8 cellular contexts compared by ENCODE assay signal in the genomic region with DNA sequence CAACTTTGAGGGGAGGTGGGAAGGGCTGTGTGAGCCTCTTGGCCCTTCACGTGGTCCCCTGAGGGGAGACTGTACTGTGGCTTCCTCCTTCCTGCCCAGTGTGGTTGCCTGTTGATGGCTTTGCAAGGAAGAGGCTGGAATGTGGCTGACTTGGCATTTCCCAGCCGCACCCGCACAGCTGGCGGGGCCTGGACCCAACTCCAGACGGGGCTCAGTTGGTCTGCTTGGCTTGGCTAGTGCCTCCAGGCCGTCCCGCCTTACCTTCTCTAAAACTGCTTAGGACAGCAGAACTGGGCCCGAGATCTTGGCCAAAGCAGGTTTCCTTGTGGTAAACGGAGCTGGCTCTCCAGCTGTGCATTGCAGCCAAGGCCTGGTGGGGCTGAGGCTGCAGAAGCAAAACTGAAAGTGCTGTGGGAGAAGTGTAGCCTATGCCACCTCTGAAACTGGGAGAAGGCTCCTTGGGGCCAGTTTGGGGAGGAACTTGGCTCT.
A peak's percentile ranks its signal among the peaks of the same experiment; 100 is the strongest.
DNase-seq lines count a peak whose midpoint lies in the region; ATAC-seq and TF ChIP-seq lines count a peak whose summit lies in the region.

No MANE protein-coding gene starts in this region.

- H3K27ac ChIP-seq in CD8-positive, alpha-beta T cell (ENCODE audit: low read depth, low read length) = no peak overlapping the region
- peak overlapping the region in 1 of 2 donors; percentile 72 for H3K27ac ChIP-seq in coronary artery

- no peaks in the 10 kb centered on the region for H3K9me3 Mint-ChIP-seq in CD8-positive, alpha-beta T cell
- no peaks in the 10 kb centered on the region for H3K9me3 Mint-ChIP-seq in natural killer cell treated with Interleukin-12 subunit alpha and Interleukin-12 subunit beta and Interleukin-15 and Interleukin-18, amount 100 ng/mL, for 72 hours

- no peaks in the 10 kb centered on the region for H3K36me3 ChIP-seq in CD8-positive, alpha-beta T cell (ENCODE audit: insufficient read depth, low read length)

- CTCF ChIA-PET in CD8-positive, alpha-beta T cell (lab: Charles Lee) = no interaction called here
- CTCF ChIA-PET in HEK293T (lab: Yijun Ruan, JAX) = interaction anchor here (1.1 to 1.3 kb wide), 2 partner anchors 19 to 141 kb away, joined by 3 read pairs; no protein-coding TSS in a partner anchor

- H3K4me1 ChIP-seq in CD8-positive, alpha-beta T cell (ENCODE audit: insufficient read depth, low read length) = no peaks in the 10 kb centered on the region

- H3K4me3 ChIP-seq in CD8-positive, alpha-beta T cell (ENCODE audit: low read depth, low read length) = no peak overlapping the region
- H3K4me3 ChIP-seq in coronary artery = peak overlapping the region; percentile 68

- H3K9me3 ChIP-seq in CD8-positive, alpha-beta T cell (ENCODE audit: low read length) = no peaks in the 10 kb centered on the region

- no peaks in the 10 kb centered on the region for H3K36me3 Mint-ChIP-seq in CD8-positive, alpha-beta T cell
- no peaks in the 10 kb centered on the region for H3K36me3 Mint-ChIP-seq in natural killer cell treated with Interleukin-12 subunit alpha and Interleukin-12 subunit beta and Interleukin-15 and Interleukin-18, amount 100 ng/mL, for 72 hours

- H3K4me3 Mint-ChIP-seq in CD8-positive, alpha-beta T cell = peak overlapping the region; percentile 5
- no peak overlapping the region for H3K4me3 Mint-ChIP-seq in natural killer cell treated with Interleukin-12 subunit alpha and Interleukin-12 subunit beta and Interleukin-15 and Interleukin-18, amount 100 ng/mL, for 72 hours

- no peak for ATAC-seq in CD8-positive, alpha-beta T cell
- ATAC-seq in HG03025 (IDR thresholded peaks at IDR 0.05; ENCODE audit: low FRiP score, unreplicated experiment) = peak; percentile 55
- ATAC-seq in natural killer cell treated with Interleukin-12 subunit alpha and Interleukin-12 subunit beta and Interleukin-15 and Interleukin-18, amount 100 ng/mL, for 72 hours = peak; percentile 31 to 57

- H3K4me1 Mint-ChIP-seq in CD8-positive, alpha-beta T cell (ENCODE audit: low read depth) = peaks cover 6% of the 10 kb centered on the region
- peaks cover 11 to 15% of the 10 kb centered on the region in 2 donors for H3K4me1 Mint-ChIP-seq in natural killer cell treated with Interleukin-12 subunit alpha and Interleukin-12 subunit beta and Interleukin-15 and Interleukin-18, amount 100 ng/mL, for 72 hours (ENCODE audit: low read depth in 2 of 2)

- TF ChIP-seq CTCF in CD8-positive, alpha-beta T cell (IDR thresholded peaks at IDR 0.05) = no peak
- TF ChIP-seq CTCF in coronary artery (IDR thresholded peaks at IDR 0.05) = no peak

- POLR2A ChIA-PET in CD8-positive, alpha-beta T cell (lab: Charles Lee) = no interaction called here
- POLR2A ChIA-PET in HEK293T (lab: Yijun Ruan, JAX) = interaction anchor here (1.0 to 11.7 kb wide), 2 partner anchors 10 to 139 kb away, joined by 3 to 97 read pairs; partner anchors contain the start of gene SMOC1

- no peaks in the 10 kb centered on the region for H3K27me3 ChIP-seq in CD8-positive, alpha-beta T cell (ENCODE audit: insufficient read depth, low read length)

- H3K27me3 Mint-ChIP-seq in CD8-positive, alpha-beta T cell (ENCODE audit: low read depth) = peaks cover 18% of the 10 kb centered on the region
- H3K27me3 Mint-ChIP-seq in natural killer cell treated with Interleukin-12 subunit alpha and Interleukin-12 subunit beta and Interleukin-15 and Interleukin-18, amount 100 ng/mL, for 72 hours = peaks cover 6 to 20% of the 10 kb centered on the region in 2 donors

- H3K27ac Mint-ChIP-seq in CD8-positive, alpha-beta T cell = no peak overlapping the region
- H3K27ac Mint-ChIP-seq in natural killer cell treated with Interleukin-12 subunit alpha and Interleukin-12 subunit beta and Interleukin-15 and Interleukin-18, amount 100 ng/mL, for 72 hours = no peak overlapping the region

- no peak for DNase-seq in CD8-positive, alpha-beta T cell
- DNase-seq in coronary artery (ENCODE audit: low spot score) = no peak
- no peak for DNase-seq in natural killer cell treated with Interleukin-12 subunit alpha and Interleukin-12 subunit beta and Interleukin-15 and Interleukin-18, amount 100 ng/mL, for 72 hours (ENCODE audit: low spot score)
- DNase-seq in GF-D8 (lab: John Stamatoyannopoulos, UW) = no peak
- no peak for DNase-seq in HEK293T (ENCODE audit: extremely low spot score)
- DNase-seq in NCI-H510A treated with DMSO at 0.1 percent for 48 hours (lab: John Stamatoyannopoulos, UW) = no peak
- DNase-seq in activated T-cell treated with anti-CD3 and anti-CD28 coated beads, Interleukin-2, amount 50 U/mL, for 48 hours = no peak

- intact Hi-C loops in CD8-positive, alpha-beta T cell (cut with DNase I, micrococcal nuclease) = no loop called here

TF ChIP-seq in HEK293T, 16 proteins besides CTCF, POLR2A, EP300 and RAD21:
- TF ChIP-seq SUZ12 (IDR thresholded peaks at IDR 0.05) (no peak), FOXK2 (IDR thresholded peaks at IDR 0.05) (no peak), BHLHE40 (IDR thresholded peaks at IDR 0.05; ENCODE audit: borderline replicate concordance) (no peak), TARDBP (IDR thresholded peaks at IDR 0.05) (no peak), NFRKB (IDR thresholded peaks at IDR 0.05) (no peak), SP1 (IDR thresholded peaks at IDR 0.05) (no peak), CTBP1 (IDR thresholded peaks at IDR 0.05; ENCODE audit: borderline replicate concordance) (no peak), HDGF (IDR thresholded peaks at IDR 0.05; ENCODE audit: borderline replicate concordance) (no peak), ELF4 (IDR thresholded peaks at IDR 0.05) (no peak), ARNT (IDR thresholded peaks at IDR 0.05) (no peak), ZNF384 (IDR thresholded peaks at IDR 0.05) (no peak), LEF1 (IDR thresholded peaks at IDR 0.05; ENCODE audit: borderline replicate concordance) (no peak), FOXM1 (IDR thresholded peaks at IDR 0.05; ENCODE audit: borderline replicate concordance) (no peak)
- TF ChIP-seq, protein P1, sequence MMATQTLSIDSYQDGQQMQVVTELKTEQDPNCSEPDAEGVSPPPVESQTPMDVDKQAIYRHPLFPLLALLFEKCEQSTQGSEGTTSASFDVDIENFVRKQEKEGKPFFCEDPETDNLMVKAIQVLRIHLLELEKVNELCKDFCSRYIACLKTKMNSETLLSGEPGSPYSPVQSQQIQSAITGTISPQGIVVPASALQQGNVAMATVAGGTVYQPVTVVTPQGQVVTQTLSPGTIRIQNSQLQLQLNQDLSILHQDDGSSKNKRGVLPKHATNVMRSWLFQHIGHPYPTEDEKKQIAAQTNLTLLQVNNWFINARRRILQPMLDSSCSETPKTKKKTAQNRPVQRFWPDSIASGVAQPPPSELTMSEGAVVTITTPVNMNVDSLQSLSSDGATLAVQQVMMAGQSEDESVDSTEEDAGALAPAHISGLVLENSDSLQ (IDR thresholded peaks at IDR 0.05) = no peak
